ENCODE assay signal across 26 cellular contexts in the genomic region with DNA sequence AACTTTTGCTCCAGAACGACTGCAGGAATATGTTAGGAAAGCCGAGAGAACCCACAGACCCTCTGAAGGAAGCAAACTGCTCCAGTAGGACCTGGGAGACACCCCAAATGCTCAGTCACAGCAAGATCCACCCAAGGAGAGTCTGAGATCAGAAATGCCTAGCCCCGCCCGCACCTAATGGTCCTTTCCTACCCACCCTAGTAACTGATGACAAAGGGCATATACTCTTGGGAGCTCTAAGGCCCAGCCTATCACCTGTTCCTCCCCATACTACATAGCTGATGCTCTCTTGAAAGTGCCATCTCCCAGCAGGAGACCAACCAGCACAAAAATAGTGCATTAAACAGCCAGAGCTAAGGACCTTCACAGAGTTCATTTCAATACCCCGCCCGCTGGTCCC.
"Had no signal": no experiment of that assay in that cellular context is flagged by ENCODE, and none has a peak within 500 bp of the region (broad histone marks: within the 10 kb centered on the region; RNA-seq: fewer than 3 reads in every experiment).

No MANE protein-coding gene starts in this region.

- H3K27me3 ChIP-seq: adrenal gland, SJSA1 had no signal

- H3K4me1 ChIP-seq: adrenal gland, SJSA1 had no signal

- H3K27ac ChIP-seq: adrenal gland, KMS-11, SJSA1 had no signal

- H3K4me2 ChIP-seq: KMS-11, SK-N-SH had no signal

- DNase-seq: activated CD4-positive, alpha-beta memory T cell treated with anti-CD3 and anti-CD28 coated beads for 36 hours; activated CD4-positive, alpha-beta T cell treated with anti-CD3 and anti-CD28 coated beads for 36 hours; activated CD4-positive, alpha-beta T cell treated with anti-CD3 and anti-CD28 coated beads, Interleukin-2, amount 10 ng/mL, durations not matched to agents 7 days and 5 days; activated CD8-positive, alpha-beta memory T cell treated with anti-CD3 and anti-CD28 coated beads, Interleukin-2, amount 50 U/mL, for 4 hours; activated gamma-delta T cell treated with Interleukin-2 at 50 U/mL for 16 hours; activated naive CD4-positive, alpha-beta T cell treated with anti-CD3 and anti-CD28 coated beads for 36 hours; activated T-cell treated with anti-CD3 and anti-CD28 coated beads for 4 hours; activated T-cell treated with anti-CD3 and anti-CD28 coated beads, Interleukin-2, amount 50 U/mL, for 4 hours; adrenal gland; caudate nucleus; cerebellar nuclear complex; NCI-H1105; NCI-H1417 treated with DMSO at 0.1 percent for 48 hours; NCI-H2029 treated with DMSO at 0.1 percent for 48 hours; NCI-H2107; NCI-H345; NCI-H524 treated with DMSO at 0.1 percent for 48 hours; SHP77 treated with DMSO at 0.1 percent for 48 hours; SK-N-SH had no signal

- H3K36me3 ChIP-seq: adrenal gland had no signal

- ATAC-seq: activated CD4-positive, alpha-beta T cell treated with anti-CD3 and anti-CD28 coated beads for 36 hours; activated CD4-positive, CD25-positive, alpha-beta regulatory T cell treated with anti-CD3 and anti-CD28 coated beads, Interleukin-2, amount 50 U/mL, for 24 hours; activated naive CD4-positive, alpha-beta T cell treated with anti-CD3 and anti-CD28 coated beads, Interleukin-2, amount 50 U/mL, for 72 hours; activated T-cell treated with anti-CD3 and anti-CD28 coated beads, Interleukin-2, amount 50 U/mL, for 4 hours; Panc1 had no signal

- H3K9me3 ChIP-seq: adrenal gland, SJSA1, SK-N-SH had no signal

- H3K4me3 ChIP-seq: adrenal gland, SJSA1 had no signal

- H3K9ac ChIP-seq: KMS-11, SK-N-SH had no signal

- FAIRE-seq: bronchial epithelial cell, TTC549 had no signal
